In the genomic region with DNA sequence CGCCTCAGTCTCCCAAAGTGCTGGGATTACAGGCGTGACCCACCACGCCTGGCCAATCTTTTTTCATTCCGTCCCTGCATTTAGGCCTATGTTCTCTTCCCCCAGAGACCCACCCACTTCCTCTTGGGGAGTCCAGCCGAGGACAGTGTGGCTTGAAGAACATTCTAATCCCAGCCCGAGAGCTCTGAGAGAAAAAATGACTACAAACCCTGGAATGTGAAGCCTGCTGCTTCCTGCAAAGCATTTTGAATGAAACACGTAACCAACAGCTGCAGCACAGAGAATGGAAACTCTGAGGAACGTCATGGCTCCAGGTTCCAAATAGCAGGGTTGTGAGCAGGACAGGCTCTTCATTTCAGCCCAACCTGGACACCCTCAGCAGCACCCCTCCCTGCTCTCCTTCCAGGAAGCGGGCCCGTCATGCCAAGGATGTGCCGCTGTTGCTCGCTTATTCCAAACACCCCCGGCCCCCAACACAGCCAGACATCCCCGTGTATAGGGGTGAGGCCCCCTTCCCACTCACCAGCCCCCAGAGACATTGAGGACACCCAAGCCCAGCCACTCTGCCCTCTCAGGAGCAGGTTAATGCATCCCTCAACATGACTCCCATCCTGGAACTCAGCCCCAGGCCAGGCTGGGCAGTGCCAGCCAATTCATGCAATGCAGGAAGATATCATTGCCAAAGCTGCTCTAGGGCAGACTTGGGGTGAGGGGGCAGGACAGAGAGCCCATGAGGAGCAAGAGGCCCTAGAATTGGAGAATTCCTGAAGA, we compare ENCODE assay signal across 9 cellular contexts.
DNase-seq lines count a peak whose midpoint lies in the region; ATAC-seq, FAIRE-seq and TF ChIP-seq lines count a peak whose summit lies in the region.
"Had no signal": no experiment of that assay in that cellular context is flagged by ENCODE, and none has a peak within 500 bp of the region (broad histone marks: within the 10 kb centered on the region; RNA-seq: fewer than 3 reads in every experiment).

No MANE protein-coding gene starts in this region.

- in situ Hi-C loops in gastrocnemius medialis (cut with MboI; ENCODE audit: low sequenced_read_pairs in 4 of 4), result no loop called here

- H3K27ac ChIP-seq in gastrocnemius medialis, result peak overlapping the region; percentile 78 to 90 (median 86)

- H3K27me3 ChIP-seq in gastrocnemius medialis, result no peaks in the 10 kb centered on the region

- H3K36me3 ChIP-seq in gastrocnemius medialis, result no peaks in the 10 kb centered on the region

- H3K4me3 ChIP-seq in gastrocnemius medialis, result no peak overlapping the region

- TF ChIP-seq CTCF in gastrocnemius medialis (IDR thresholded peaks at IDR 0.05 in 4 of 5, conservative IDR thresholded peaks at IDR 0.05 in 1 of 5), result no peak

- ATAC-seq in gastrocnemius medialis, result peak; percentile 76 to 86
- no peak for ATAC-seq in GM19023 (IDR thresholded peaks at IDR 0.05; ENCODE audit: unreplicated experiment)
- no peak for ATAC-seq in HG02970 (IDR thresholded peaks at IDR 0.05; ENCODE audit: low FRiP score, unreplicated experiment)
- ATAC-seq: naive thymus-derived CD4-positive, alpha-beta T cell had no signal

- DNase-seq in astrocyte of the hippocampus (ENCODE audit: low read depth, low spot score), result peak; percentile 98
- DNase-seq in hepatic stellate cell (ENCODE audit: low spot score), result peak; percentile 93
- DNase-seq in gastrocnemius medialis, result peak; percentile 74 to 79
- no peak for DNase-seq in activated CD8-positive, alpha-beta memory T cell treated with anti-CD3 and anti-CD28 coated beads, Interleukin-2, amount 50 U/mL, for 4 hours
- DNase-seq in NCI-H1417 treated with DMSO at 0.1 percent for 48 hours (lab: John Stamatoyannopoulos, UW), result no peak
- DNase-seq: naive thymus-derived CD4-positive, alpha-beta T cell had no signal

- peaks cover 53 to 59% of the 10 kb centered on the region in 2 donors for H3K4me1 ChIP-seq in gastrocnemius medialis

- FAIRE-seq in G401.6 (lab: Jason Lieb, UNC), result peak; percentile 80

- peaks cover 0 to 6% (median 0%) of the 10 kb centered on the region in 3 donors for H3K9me3 ChIP-seq in gastrocnemius medialis

- intact Hi-C loops in gastrocnemius medialis (cut with DNase I; ENCODE audit: low total_unique reads), result loop anchor here (5.0 kb wide), 1 partner anchor 396 kb away; no protein-coding TSS in a partner anchor

- peak in 1 of 2 donors; percentile 42 for TF ChIP-seq POLR2A in gastrocnemius medialis (IDR thresholded peaks at IDR 0.05)

Comparison
In these comparisons a context has a peak if more than half of its experiments do, and no peak if none do; other contexts are left out.
1. DNase-seq: peak in astrocyte of the hippocampus (single experiment), hepatic stellate cell (single experiment) and gastrocnemius medialis (2 of 2); none in activated CD8-positive, alpha-beta memory T cell treated with anti-CD3 and anti-CD28 coated beads, Interleukin-2, amount 50 U/mL, for 4 hours (single experiment) and NCI-H1417 treated with DMSO at 0.1 percent for 48 hours (single experiment).
2. ATAC-seq: peak in gastrocnemius medialis (2 of 2); none in GM19023 (single experiment) and HG02970 (single experiment).